Comparison of ENCODE assay signal across 13 cellular contexts in the genomic region with DNA sequence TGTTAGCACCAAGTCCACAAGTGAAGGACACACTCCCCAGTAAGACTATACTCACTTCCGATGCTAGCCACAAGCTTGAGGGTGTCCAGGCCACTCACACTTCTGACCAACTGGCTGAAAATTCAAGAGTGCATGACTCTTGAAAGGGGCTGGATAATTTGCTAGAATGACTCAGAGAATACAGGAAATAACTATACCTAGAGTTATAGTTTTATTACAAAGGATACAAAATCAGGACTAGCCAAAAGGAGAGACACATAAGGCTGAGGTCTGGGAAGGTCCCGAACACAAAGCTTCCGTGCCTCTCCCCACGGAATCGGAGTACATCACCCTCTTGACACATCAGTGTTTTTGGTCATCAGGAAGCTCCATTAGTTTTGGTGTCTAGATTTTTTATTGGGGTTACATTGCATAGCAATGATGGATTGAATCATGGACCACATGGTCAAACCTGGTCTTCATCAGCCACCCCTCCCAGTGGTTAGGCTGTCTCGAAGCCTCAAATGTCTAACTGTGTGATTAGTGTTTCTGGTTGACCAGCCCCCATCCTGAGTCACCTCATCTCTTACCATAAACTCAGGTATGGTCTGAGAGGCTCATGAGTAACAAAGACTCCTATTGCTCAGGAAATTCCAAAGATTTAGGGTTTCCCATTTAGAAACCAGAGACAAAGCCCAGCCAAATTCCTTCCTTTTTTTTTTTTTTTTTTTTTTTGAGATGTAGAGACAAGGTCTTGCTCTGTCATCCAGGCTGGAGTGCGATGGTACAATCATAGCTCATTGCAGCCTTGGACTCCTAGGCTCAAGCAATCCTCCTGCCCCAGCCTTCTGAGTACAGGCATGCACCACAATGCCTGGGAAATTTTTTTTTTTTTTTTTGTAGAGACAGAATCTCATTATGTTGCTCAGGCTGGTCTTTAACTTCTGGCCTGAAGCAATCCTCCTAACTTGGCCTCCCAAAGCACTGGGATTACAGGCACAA.
DNase-seq lines count a peak whose midpoint lies in the region; TF ChIP-seq lines count a peak whose summit lies in the region.
"Had no signal": no experiment of that assay in that cellular context is flagged by ENCODE, and none has a peak within 500 bp of the region (broad histone marks: within the 10 kb centered on the region; RNA-seq: fewer than 3 reads in every experiment).

No MANE protein-coding gene starts in this region.

- no peaks in the 10 kb centered on the region for H3K27me3 Mint-ChIP-seq in mesothelial cell of epicardium (ENCODE audit: low read depth)
- H3K27me3 Mint-ChIP-seq: CD4-positive, alpha-beta T cell; naive B cell had no signal

- DNase-seq in DMS79 (lab: John Stamatoyannopoulos, UW): peak; percentile 53
- peak; percentile 91 for DNase-seq in NCI-H226
- DNase-seq in choroid plexus epithelial cell (ENCODE audit: low read depth): peak; percentile 77
- DNase-seq in mesothelial cell of epicardium (ENCODE audit: low spot score in 2 of 2, unreplicated experiment in 2 of 2): no peak
- DNase-seq in SKM-1 treated with dmso at 0.1 percent for 144 hours (lab: John Stamatoyannopoulos, UW; ENCODE audit: unreplicated experiment): no peak
- no peak for DNase-seq in DMS114 treated with DMSO at 0.1 percent for 48 hours (lab: John Stamatoyannopoulos, UW; ENCODE audit: unreplicated experiment)
- no peak for DNase-seq in cerebellar cortex (ENCODE audit: low spot score)
- no peak for DNase-seq in NCI-H69 (lab: John Stamatoyannopoulos, UW)
- DNase-seq: CD4-positive, alpha-beta T cell; naive B cell; Peyer's patch; small intestine; upper lobe of left lung had no signal

- TF ChIP-seq CTCF in choroid plexus epithelial cell (conservative IDR thresholded peaks at IDR 0.05; ENCODE audit: low read depth, low read length) (no peak), mesothelial cell of epicardium (IDR thresholded peaks at IDR 0.05; ENCODE audit: unreplicated experiment) (no peak)

- H3K36me3 Mint-ChIP-seq in mesothelial cell of epicardium: no peaks in the 10 kb centered on the region
- H3K36me3 Mint-ChIP-seq: naive B cell had no signal

- no peak overlapping the region for H3K4me3 Mint-ChIP-seq in mesothelial cell of epicardium
- H3K4me3 Mint-ChIP-seq: CD4-positive, alpha-beta T cell; naive B cell had no signal

- H3K27ac Mint-ChIP-seq in mesothelial cell of epicardium: peak overlapping the region; percentile 32
- H3K27ac Mint-ChIP-seq: CD4-positive, alpha-beta T cell; naive B cell had no signal

- peaks cover 6% of the 10 kb centered on the region for H3K9me3 Mint-ChIP-seq in mesothelial cell of epicardium

- H3K4me3 ChIP-seq in choroid plexus epithelial cell (ENCODE audit: low read depth, low read length): no peak overlapping the region
- H3K4me3 ChIP-seq: Peyer's patch, upper lobe of left lung had no signal

- peaks cover 43% of the 10 kb centered on the region for H3K4me1 Mint-ChIP-seq in mesothelial cell of epicardium
- H3K4me1 Mint-ChIP-seq: naive B cell had no signal

Comparison
In these comparisons a context has a peak if more than half of its experiments do, and no peak if none do; other contexts are left out.
1. DNase-seq: peak in DMS79 (single experiment), NCI-H226 (single experiment) and choroid plexus epithelial cell (single experiment); none in mesothelial cell of epicardium (0 of 2), SKM-1 treated with dmso at 0.1 percent for 144 hours (single experiment), DMS114 treated with DMSO at 0.1 percent for 48 hours (single experiment), cerebellar cortex (single experiment) and NCI-H69 (single experiment).